8 cellular contexts compared by ENCODE assay signal in the genomic region with DNA sequence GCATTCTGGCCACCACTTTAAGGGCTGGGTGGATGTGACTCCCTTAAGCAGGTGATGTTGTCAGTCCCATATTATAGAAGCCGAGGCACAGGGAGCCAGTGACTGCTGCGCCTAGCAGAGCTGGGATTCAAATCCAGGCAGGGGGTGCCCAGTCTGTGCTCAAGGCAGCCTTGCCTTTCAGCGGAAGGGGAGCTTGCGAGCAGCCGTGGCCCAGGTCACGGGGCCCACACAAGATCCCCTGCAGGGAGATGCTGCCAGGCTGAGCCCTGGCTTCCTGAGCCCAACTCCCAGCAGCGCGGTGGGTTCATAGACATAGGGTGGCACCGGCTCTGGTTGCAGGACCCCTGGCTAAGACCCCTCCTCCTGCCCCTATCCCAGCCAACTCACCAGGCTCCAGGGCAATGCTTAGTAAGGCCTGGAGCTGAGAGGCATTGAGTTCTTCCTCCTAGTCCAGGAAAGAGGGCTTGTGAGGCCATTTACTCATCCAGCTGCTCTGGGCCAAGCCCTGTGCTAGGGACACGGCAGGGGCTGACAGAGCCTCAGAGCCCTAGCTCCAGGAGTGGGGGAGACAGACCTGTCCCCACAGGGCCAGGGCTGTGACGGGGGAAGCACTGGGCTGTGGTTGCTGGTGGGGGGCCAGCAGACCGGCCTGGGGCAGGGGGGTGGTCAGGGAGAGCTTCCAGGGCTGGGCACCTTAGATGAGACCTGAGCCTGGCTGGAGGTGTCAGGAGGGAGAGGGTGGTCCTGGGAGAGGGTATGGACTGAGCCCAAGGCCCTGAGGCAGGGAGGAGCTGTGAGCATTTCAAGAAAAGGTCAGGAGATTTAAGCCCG. TPM values are rescaled to one million over a fixed set of nuclear protein-coding genes. Genes with fewer than 3 reads are reported as not detected.
DNase-seq lines count a peak whose midpoint lies in the region; ATAC-seq lines count a peak whose summit lies in the region.

No MANE protein-coding gene starts in this region.

- H3K4me1 ChIP-seq in HUES64 (ENCODE audit: insufficient read depth, low read length): peaks cover 4% of the 10 kb centered on the region; the same call in 1 of the 2 replicates

- peaks cover 35% of the 10 kb centered on the region for H3K4me1 Mint-ChIP-seq in activated CD4-positive, alpha-beta memory T cell treated with anti-CD3 and anti-CD28 coated beads for 36 hours (ENCODE audit: low read depth)

- no peak for ATAC-seq in GM21717 (IDR thresholded peaks at IDR 0.05; ENCODE audit: unreplicated experiment)
- ATAC-seq in GM21576 (IDR thresholded peaks at IDR 0.05; ENCODE audit: unreplicated experiment): no peak

- peak overlapping the region; percentile 75 for H3K27ac Mint-ChIP-seq in activated CD4-positive, alpha-beta memory T cell treated with anti-CD3 and anti-CD28 coated beads for 36 hours

- H3K4me3 Mint-ChIP-seq in activated CD4-positive, alpha-beta memory T cell treated with anti-CD3 and anti-CD28 coated beads for 36 hours: peak overlapping the region; percentile 67

- DNase-seq in DMS53 treated with DMSO at 0.1 percent for 48 hours (lab: John Stamatoyannopoulos, UW; ENCODE audit: unreplicated experiment) (peak; percentile 45), germinal center (ENCODE audit: low spot score) (peak; percentile 45), retina (peak; percentile 45)
- DNase-seq in activated CD4-positive, alpha-beta memory T cell treated with anti-CD3 and anti-CD28 coated beads for 36 hours: peak; percentile 60
- DNase-seq in activated CD4-positive, CD25-positive, alpha-beta regulatory T cell (lab: John Stamatoyannopoulos, UW): no peak

- H3K4me3 ChIP-seq in HUES64 (ENCODE audit: low read length): peak overlapping the region; percentile 65

- no peaks in the 10 kb centered on the region for H3K27me3 Mint-ChIP-seq in activated CD4-positive, alpha-beta memory T cell treated with anti-CD3 and anti-CD28 coated beads for 36 hours

- H3K27ac ChIP-seq in HUES64 (ENCODE audit: low read depth, low read length): peak overlapping the region; percentile 4; the same call in 1 of the 2 replicates

- intact Hi-C loops in activated CD4-positive, alpha-beta memory T cell treated with anti-CD3 and anti-CD28 coated beads for 36 hours (cut with micrococcal nuclease): loop anchor here (1.0 to 5.0 kb wide), 3 partner anchors 77 to 196 kb away; a partner anchor contains a TSS

- 60% methylated on average over 13 of the region's 13 CpGs for WGBS in HUES64

- H3K9me3 Mint-ChIP-seq in activated CD4-positive, alpha-beta memory T cell treated with anti-CD3 and anti-CD28 coated beads for 36 hours: no peaks in the 10 kb centered on the region

- peaks cover 24% of the 10 kb centered on the region for H3K36me3 ChIP-seq in HUES64 (ENCODE audit: insufficient read depth, low read length)

- CTCF ChIA-PET in activated CD4-positive, alpha-beta memory T cell treated with anti-CD3 and anti-CD28 coated beads for 36 hours (lab: Charles Lee): interaction anchor here (0.9 to 3.4 kb wide), 3 partner anchors 35 to 196 kb away, joined by 3 to 16 read pairs (median 7); a partner anchor contains a TSS

- no peaks in the 10 kb centered on the region for H3K9me3 ChIP-seq in HUES64 (ENCODE audit: insufficient read depth, low read depth, low read length)

- peaks cover 8% of the 10 kb centered on the region for H3K36me3 Mint-ChIP-seq in activated CD4-positive, alpha-beta memory T cell treated with anti-CD3 and anti-CD28 coated beads for 36 hours

- POLR2A ChIA-PET in activated CD4-positive, alpha-beta memory T cell treated with anti-CD3 and anti-CD28 coated beads for 36 hours (lab: Charles Lee): interaction anchor here (0.8 to 1.4 kb wide), 6 partner anchors 97 to 197 kb away, joined by 3 to 4 read pairs (median 4); a partner anchor contains a TSS

- peaks cover 12% of the 10 kb centered on the region for H3K27me3 ChIP-seq in HUES64 (ENCODE audit: insufficient read depth, low read length)

- H3K9ac ChIP-seq in HUES64 (ENCODE audit: low read depth, low read length): peak overlapping the region; percentile 57; the same call in 1 of the 2 replicates

RNA-seq across cellular contexts. Expression of a gene that starts 9.6 kb away (rescaled TPM):
- polyA plus RNA-seq in HUES64 (2013, experiment 1 of 2): 4.6 TPM
- 6.1 TPM for polyA plus RNA-seq in HUES64 (2013, experiment 2 of 2)
- 1 to 10 TPM; 7.1 to 9.0 TPM for total RNA-seq in activated CD4-positive, alpha-beta memory T cell treated with anti-CD3 and anti-CD28 coated beads for 36 hours

RNA-seq across cellular contexts. Expression of a gene that starts 38.7 kb away (rescaled TPM):
- not detected for polyA plus RNA-seq in HUES64 (2013, experiment 1 of 2)
- polyA plus RNA-seq in HUES64 (2013, experiment 2 of 2): not detected
- total RNA-seq in activated CD4-positive, alpha-beta memory T cell treated with anti-CD3 and anti-CD28 coated beads for 36 hours: not detected

RNA-seq across cellular contexts. Expression of a gene that starts 54.4 kb away (rescaled TPM):
- not detected for polyA plus RNA-seq in HUES64 (2013, experiment 1 of 2)
- 1.1 TPM for polyA plus RNA-seq in HUES64 (2013, experiment 2 of 2)
- total RNA-seq in activated CD4-positive, alpha-beta memory T cell treated with anti-CD3 and anti-CD28 coated beads for 36 hours: not detected

Comparison
In these comparisons a context has a peak if more than half of its experiments do, and no peak if none do; other contexts are left out.
1. DNase-seq: peak in DMS53 treated with DMSO at 0.1 percent for 48 hours (single experiment), activated CD4-positive, alpha-beta memory T cell treated with anti-CD3 and anti-CD28 coated beads for 36 hours (single experiment), germinal center (single experiment) and retina (single experiment); none in activated CD4-positive, CD25-positive, alpha-beta regulatory T cell (0 of 4).